In genomic region chr12:90216815-90217214, GRCh38 we compare ENCODE assay signal across 11 cellular contexts.
DNase-seq lines count a peak whose midpoint lies in the region; ATAC-seq and TF ChIP-seq lines count a peak whose summit lies in the region.
"Had no signal": no experiment of that assay in that cellular context is flagged by ENCODE, and none has a peak within 500 bp of the region (broad histone marks: within the 10 kb centered on the region; RNA-seq: fewer than 3 reads in every experiment).

No MANE protein-coding gene starts in this region.

- H3K9me2 ChIP-seq in Loucy (replicated peaks; ENCODE audit: low read depth, low read length), result no peaks in the 10 kb centered on the region

- no peaks in the 10 kb centered on the region for H3F3A ChIP-seq in Loucy (ENCODE audit: low read depth)

- H3K4me1 ChIP-seq in Loucy (ENCODE audit: insufficient read depth, low read length, poor library complexity, severe bottlenecking), result peaks cover 9% of the 10 kb centered on the region
- H3K4me1 ChIP-seq: ascending aorta had no signal

- H3K9ac ChIP-seq in Loucy (ENCODE audit: low read depth, low read length, poor library complexity, severe bottlenecking), result no peak overlapping the region

- no peaks in the 10 kb centered on the region for H3K79me2 ChIP-seq in Loucy (ENCODE audit: insufficient read depth, low read length)

- H3K4me3 Mint-ChIP-seq in stimulated activated effector memory CD8-positive, alpha-beta T cell treated with anti-CD3 and anti-CD28 coated beads, Interleukin-12 subunit alpha, Interleukin-12 subunit beta, amount 100 ng/mL, for 72 hours, result no peak overlapping the region

- no peak overlapping the region for H3K27ac ChIP-seq in coronary artery
- H3K27ac ChIP-seq: ascending aorta, skin epidermis had no signal

- H2AFZ ChIP-seq in Loucy (ENCODE audit: low read length), result no peak overlapping the region

- no peaks in the 10 kb centered on the region for H3K27me3 ChIP-seq in Loucy (ENCODE audit: insufficient read depth, low read length, poor library complexity, severe bottlenecking)
- H3K27me3 ChIP-seq: ascending aorta had no signal

- in situ Hi-C loops in astrocyte of the spinal cord (cut with HindIII; ENCODE audit: low sequenced_read_pairs), result no loop called here

- no peaks in the 10 kb centered on the region for H4K20me1 ChIP-seq in Loucy (ENCODE audit: insufficient read depth, low read length, poor library complexity, severe bottlenecking)

- H3K36me3 Mint-ChIP-seq in stimulated activated effector memory CD8-positive, alpha-beta T cell treated with anti-CD3 and anti-CD28 coated beads, Interleukin-12 subunit alpha, Interleukin-12 subunit beta, amount 100 ng/mL, for 72 hours, result no peaks in the 10 kb centered on the region

- ATAC-seq in GM21367 (IDR thresholded peaks at IDR 0.05; ENCODE audit: unreplicated experiment) (peak; percentile 47), HG03354 (IDR thresholded peaks at IDR 0.05; ENCODE audit: poor library complexity, severe bottlenecking, unreplicated experiment) (no peak)
- ATAC-seq in stimulated activated effector memory CD8-positive, alpha-beta T cell treated with anti-CD3 and anti-CD28 coated beads, Interleukin-12 subunit alpha, Interleukin-12 subunit beta, amount 100 ng/mL, for 72 hours, result peak; percentile 67

- no peaks in the 10 kb centered on the region for H3K9me3 ChIP-seq in Loucy (ENCODE audit: insufficient read depth, low read depth, low read length)
- H3K9me3 ChIP-seq: ascending aorta had no signal

- peak overlapping the region; percentile 26 for H3K4me2 ChIP-seq in Loucy (ENCODE audit: low read depth, low read length, poor library complexity, severe bottlenecking)

- no peaks in the 10 kb centered on the region for H3K9me3 Mint-ChIP-seq in stimulated activated effector memory CD8-positive, alpha-beta T cell treated with anti-CD3 and anti-CD28 coated beads, Interleukin-12 subunit alpha, Interleukin-12 subunit beta, amount 100 ng/mL, for 72 hours

- H3K4me3 ChIP-seq in Loucy (ENCODE audit: low read length, poor library complexity, severe bottlenecking), result no peak overlapping the region
- H3K4me3 ChIP-seq in astrocyte of the spinal cord (ENCODE audit: low read depth, low read length), result no peak overlapping the region
- no peak overlapping the region for H3K4me3 ChIP-seq in coronary artery
- H3K4me3 ChIP-seq: ascending aorta, skin epidermis had no signal

- H3K4me1 Mint-ChIP-seq in stimulated activated effector memory CD8-positive, alpha-beta T cell treated with anti-CD3 and anti-CD28 coated beads, Interleukin-12 subunit alpha, Interleukin-12 subunit beta, amount 100 ng/mL, for 72 hours, result no peaks in the 10 kb centered on the region

- no peak overlapping the region for H3K27ac Mint-ChIP-seq in stimulated activated effector memory CD8-positive, alpha-beta T cell treated with anti-CD3 and anti-CD28 coated beads, Interleukin-12 subunit alpha, Interleukin-12 subunit beta, amount 100 ng/mL, for 72 hours

- no peaks in the 10 kb centered on the region for H3K36me3 ChIP-seq in Loucy (ENCODE audit: insufficient read depth, low read length)
- H3K36me3 ChIP-seq: ascending aorta had no signal

- TF ChIP-seq CTCF in Loucy (conservative IDR thresholded peaks at IDR 0.05; ENCODE audit: low read length) (no peak), astrocyte of the spinal cord (IDR thresholded peaks at IDR 0.05; ENCODE audit: low read depth, low read length) (no peak), coronary artery (IDR thresholded peaks at IDR 0.05) (no peak)

- DNase-seq in astrocyte of the spinal cord (ENCODE audit: low read depth, low spot score) (peak; percentile 29), NCI-H1105 (lab: John Stamatoyannopoulos, UW) (no peak), D341Med (ENCODE audit: low spot score) (no peak), coronary artery (ENCODE audit: low spot score) (no peak)
- no peak for DNase-seq in stimulated activated effector memory CD8-positive, alpha-beta T cell treated with anti-CD3 and anti-CD28 coated beads, Interleukin-12 subunit alpha, Interleukin-12 subunit beta, amount 100 ng/mL, for 72 hours (ENCODE audit: low spot score in 2 of 2)
- DNase-seq: DMS153 had no signal
